ENCODE assay signal across 8 cellular contexts in genomic region chr4:71004281-71004851, GRCh38. TPM values are rescaled to one million over a fixed set of nuclear protein-coding genes. Genes with fewer than 3 reads are reported as not detected.
DNase-seq lines count a peak whose midpoint lies in the region; ATAC-seq and TF ChIP-seq lines count a peak whose summit lies in the region.

No MANE protein-coding gene starts in this region.

- in situ Hi-C loops in GM13977 (cut with MboI; ENCODE audit: low pct_unique_long_range_greater_than_20kb, low sequenced_read_pairs, unreplicated experiment): no loop called here

- TF ChIP-seq CTCF in GM13977 (IDR thresholded peaks at IDR 0.05; ENCODE audit: extremely low read depth, insufficient read depth, missing control alignments) (peak; percentile 44), mucosa of descending colon (IDR thresholded peaks at IDR 0.05) (no peak)

- no peak overlapping the region for H3K4me3 ChIP-seq in mucosa of descending colon

- H3K9me3 ChIP-seq in mucosa of descending colon: no peaks in the 10 kb centered on the region

- H3K36me3 ChIP-seq in mucosa of descending colon (ENCODE audit: low read depth): no peaks in the 10 kb centered on the region

- intact Hi-C loops in mucosa of descending colon (cut with DNase I, micrococcal nuclease): no loop called here
- intact Hi-C loops in left ventricle myocardium superior (cut with micrococcal nuclease): no loop called here

- ATAC-seq in HG02884 (IDR thresholded peaks at IDR 0.05; ENCODE audit: unreplicated experiment) (peak; percentile 23), mucosa of descending colon (peak; percentile 29), HG02588 (IDR thresholded peaks at IDR 0.05; ENCODE audit: unreplicated experiment) (no peak), left ventricle myocardium superior (no peak)

- H3K4me1 ChIP-seq in mucosa of descending colon (ENCODE audit: low read depth): no peaks in the 10 kb centered on the region

- no peak for DNase-seq in GM13977 (ENCODE audit: low spot score)
- DNase-seq in activated CD4-positive, alpha-beta T cell treated with anti-CD3 and anti-CD28 coated beads, Interleukin-2, amount 50 U/mL, for 48 hours: peak; percentile 45 to 52
- DNase-seq in mucosa of descending colon: peak in 2 of 3 donors; percentile 32 to 59
- DNase-seq in dedifferentiated amniotic fluid mesenchymal stem cell (ENCODE audit: extremely low spot score): no peak
- DNase-seq in GF-D8 (lab: John Stamatoyannopoulos, UW): no peak
- no peak for DNase-seq in left ventricle myocardium superior

RNA-seq across cellular contexts. Expression of gene DCK, which starts 10.9 kb away (rescaled TPM):
- total RNA-seq in mucosa of descending colon (10 to 100 TPM in 2 of 3 donors, 1 to 10 TPM in 1; 9.5 to 16.9 (median 11.1) TPM), left ventricle myocardium superior (6.6 TPM)

Comparison
In these comparisons a context has a peak if more than half of its experiments do, and no peak if none do; other contexts are left out.
1. DNase-seq: peak in activated CD4-positive, alpha-beta T cell treated with anti-CD3 and anti-CD28 coated beads, Interleukin-2, amount 50 U/mL, for 48 hours (2 of 2) and mucosa of descending colon (2 of 3); none in GM13977 (single experiment), dedifferentiated amniotic fluid mesenchymal stem cell (single experiment), GF-D8 (single experiment) and left ventricle myocardium superior (single experiment).
2. ATAC-seq: peak in HG02884 (single experiment) and mucosa of descending colon (single experiment); none in HG02588 (single experiment) and left ventricle myocardium superior (single experiment).